ENCODE assay signal across 12 cellular contexts in the genomic region with DNA sequence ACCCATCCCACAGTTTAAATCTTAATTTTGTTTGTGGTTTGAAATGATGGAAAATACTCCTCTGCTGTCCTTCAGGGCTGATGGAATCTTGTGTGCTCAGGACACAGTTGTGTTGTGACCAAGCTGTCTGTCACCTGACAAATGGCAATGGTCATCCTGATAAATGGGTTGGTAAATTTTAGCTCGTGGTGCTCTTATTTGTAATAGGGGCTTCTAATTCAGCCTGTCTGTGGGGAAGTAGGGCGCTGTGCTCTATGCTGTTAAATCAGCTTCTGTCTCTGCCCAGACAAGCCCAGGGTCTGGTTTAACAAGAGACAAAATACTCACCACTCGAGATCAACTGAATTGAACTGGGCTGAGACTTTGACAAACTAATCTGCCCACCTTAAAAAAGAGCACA. TPM values are rescaled to one million over a fixed set of nuclear protein-coding genes. Genes with fewer than 3 reads are reported as not detected.
A peak's percentile ranks its signal among the peaks of the same experiment; 100 is the strongest.
DNase-seq lines count a peak whose midpoint lies in the region; ATAC-seq and TF ChIP-seq lines count a peak whose summit lies in the region.
"Had no signal": no experiment of that assay in that cellular context is flagged by ENCODE, and none has a peak within 500 bp of the region (broad histone marks: within the 10 kb centered on the region; RNA-seq: fewer than 3 reads in every experiment).

No MANE protein-coding gene starts in this region.

- no peaks in the 10 kb centered on the region for H3K9me3 Mint-ChIP-seq in activated naive CD4-positive, alpha-beta T cell treated with anti-CD3 and anti-CD28 coated beads, Interleukin-2, amount 50 U/mL, for 72 hours

- H3K36me3 Mint-ChIP-seq in activated naive CD4-positive, alpha-beta T cell treated with anti-CD3 and anti-CD28 coated beads, Interleukin-2, amount 50 U/mL, for 72 hours: no peaks in the 10 kb centered on the region

- no peaks in the 10 kb centered on the region for H3K27me3 ChIP-seq in smooth muscle cell (ENCODE audit: low read depth)
- H3K27me3 ChIP-seq: upper lobe of left lung had no signal

- 34% methylated on average over 3 of the region's 3 CpGs for WGBS in smooth muscle cell (ENCODE audit: low lambda C conversion rate)

- ATAC-seq in activated naive CD4-positive, alpha-beta T cell treated with anti-CD3 and anti-CD28 coated beads, Interleukin-2, amount 50 U/mL, for 72 hours: no peak

- no peaks in the 10 kb centered on the region for H3K36me3 ChIP-seq in smooth muscle cell (ENCODE audit: low read depth)
- H3K36me3 ChIP-seq: upper lobe of left lung had no signal

- H3K9me3 ChIP-seq in smooth muscle cell (replicated peaks; ENCODE audit: low read depth): no peaks in the 10 kb centered on the region
- H3K9me3 ChIP-seq: upper lobe of left lung had no signal

- H3K4me1 ChIP-seq in smooth muscle cell (ENCODE audit: low read depth): peaks cover 54% of the 10 kb centered on the region

- H3K27ac ChIP-seq in smooth muscle cell (ENCODE audit: low read depth): peak overlapping the region; percentile 80
- H3K27ac ChIP-seq: upper lobe of left lung had no signal

- H3K27ac Mint-ChIP-seq in activated naive CD4-positive, alpha-beta T cell treated with anti-CD3 and anti-CD28 coated beads, Interleukin-2, amount 50 U/mL, for 72 hours: no peak overlapping the region

- TF ChIP-seq CTCF in smooth muscle cell (IDR thresholded peaks at IDR 0.05; ENCODE audit: borderline replicate concordance, insufficient read depth, poor library complexity, severe bottlenecking): no peak

- no peak for TF ChIP-seq POLR2A in erythroblast (IDR thresholded peaks at IDR 0.05; ENCODE audit: low read length)

- peaks cover 5% of the 10 kb centered on the region for H3F3A ChIP-seq in smooth muscle cell (ENCODE audit: low read depth)

- H2AFZ ChIP-seq in smooth muscle cell (ENCODE audit: low read depth): no peak overlapping the region

- no peak overlapping the region for H3K4me3 ChIP-seq in smooth muscle cell
- H3K4me3 ChIP-seq: skin epidermis, upper lobe of left lung had no signal

- H3K4me2 ChIP-seq in smooth muscle cell: peak overlapping the region; percentile 34

- H4K20me1 ChIP-seq in smooth muscle cell (ENCODE audit: low read depth): peaks cover 98% of the 10 kb centered on the region

- DNase-seq in NCI-H524 (lab: John Stamatoyannopoulos, UW): peak; percentile 20 to 36
- no peak for DNase-seq in NCI-H524 treated with DMSO at 0.1 percent for 48 hours (lab: John Stamatoyannopoulos, UW)
- DNase-seq in astrocyte of the hippocampus (ENCODE audit: low read depth, low spot score): peak; percentile 50
- peak; percentile 64 for DNase-seq in inferior parietal cortex (ENCODE audit: extremely low spot score)
- no peak for DNase-seq in smooth muscle cell (lab: John Stamatoyannopoulos, UW; ENCODE audit: unreplicated experiment)
- DNase-seq in activated naive CD4-positive, alpha-beta T cell treated with anti-CD3 and anti-CD28 coated beads, Interleukin-2, amount 50 U/mL, for 72 hours (ENCODE audit: low spot score in 2 of 2): no peak
- no peak for DNase-seq in effector CD4-positive, alpha-beta T cell
- no peak for DNase-seq in erythroblast (lab: John Stamatoyannopoulos, UW)
- DNase-seq: activated CD8-positive, alpha-beta memory T cell treated with anti-CD3 and anti-CD28 coated beads, Interleukin-2, amount 50 U/mL, for 48 hours; NCI-H2107; upper lobe of left lung had no signal

- peaks cover 97% of the 10 kb centered on the region for H3K79me2 ChIP-seq in smooth muscle cell (ENCODE audit: low read depth)

- H3K9ac ChIP-seq in smooth muscle cell (ENCODE audit: low read depth): peak overlapping the region; percentile 34

RNA-seq across cellular contexts. Expression of a gene that starts 4.5 kb away (rescaled TPM):
- total RNA-seq in smooth muscle cell: 0.22 and 0.81 TPM in 2 replicates
- 0.76 and 0.95 TPM in 2 replicates for polyA plus RNA-seq in smooth muscle cell
- under 1 TPM in 1 of 2 donors, not detected in 1; 0.21 TPM for total RNA-seq in activated naive CD4-positive, alpha-beta T cell treated with anti-CD3 and anti-CD28 coated beads, Interleukin-2, amount 50 U/mL, for 72 hours

Comparison
In these comparisons a context has a peak if more than half of its experiments do, and no peak if none do; other contexts are left out.
1. DNase-seq: peak in NCI-H524 (2 of 2), astrocyte of the hippocampus (single experiment) and inferior parietal cortex (single experiment); none in NCI-H524 treated with DMSO at 0.1 percent for 48 hours (single experiment), smooth muscle cell (single experiment), activated naive CD4-positive, alpha-beta T cell treated with anti-CD3 and anti-CD28 coated beads, Interleukin-2, amount 50 U/mL, for 72 hours (0 of 2), effector CD4-positive, alpha-beta T cell (single experiment) and erythroblast (0 of 2).